8 cellular contexts compared by ENCODE assay signal in the genomic region with DNA sequence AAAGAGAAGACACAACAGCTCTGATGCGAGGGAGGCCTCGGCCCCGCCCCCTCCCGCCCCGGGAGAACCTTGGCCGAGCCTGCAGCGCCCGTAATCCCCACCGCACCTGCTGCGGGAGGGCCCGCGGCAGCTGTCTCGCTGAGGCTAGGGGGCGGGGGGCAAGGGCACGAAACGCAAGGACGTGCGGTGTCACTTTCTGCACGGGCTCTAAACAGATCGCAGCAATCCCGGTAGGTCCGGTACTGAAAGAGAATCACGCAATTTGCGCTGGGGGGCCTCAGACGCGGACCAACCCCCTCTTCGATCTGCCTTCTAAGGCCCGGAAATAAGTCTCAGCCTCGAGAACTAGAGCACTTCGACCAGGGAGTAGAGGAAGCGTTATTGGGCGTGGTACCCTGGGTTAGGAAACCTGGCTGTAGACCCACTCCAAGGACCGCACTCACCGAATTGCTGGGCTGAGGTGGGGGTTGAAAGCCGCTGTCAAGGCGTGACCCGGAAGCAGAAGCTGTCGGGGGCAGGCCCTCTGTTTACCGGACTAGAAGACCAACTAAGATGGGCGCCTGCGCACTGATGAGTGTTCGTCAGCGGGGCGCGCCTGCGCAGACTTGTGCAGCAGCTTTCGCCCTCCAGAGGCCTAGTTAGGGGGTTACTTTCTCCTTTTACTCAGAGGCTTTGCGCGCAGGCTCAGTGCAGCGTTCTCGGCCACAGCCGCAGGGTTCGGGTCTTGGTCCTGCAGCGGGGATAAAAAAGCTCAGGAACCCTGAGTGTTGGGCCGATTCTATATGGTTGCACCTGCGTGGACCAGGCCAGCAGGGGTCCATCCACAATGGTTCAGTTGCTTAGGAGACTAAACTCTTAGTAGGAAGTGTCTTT.
DNase-seq lines count a peak whose midpoint lies in the region; ATAC-seq lines count a peak whose summit lies in the region.

A gene with protein sequence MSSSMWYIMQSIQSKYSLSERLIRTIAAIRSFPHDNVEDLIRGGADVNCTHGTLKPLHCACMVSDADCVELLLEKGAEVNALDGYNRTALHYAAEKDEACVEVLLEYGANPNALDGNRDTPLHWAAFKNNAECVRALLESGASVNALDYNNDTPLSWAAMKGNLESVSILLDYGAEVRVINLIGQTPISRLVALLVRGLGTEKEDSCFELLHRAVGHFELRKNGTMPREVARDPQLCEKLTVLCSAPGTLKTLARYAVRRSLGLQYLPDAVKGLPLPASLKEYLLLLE (minus strand): TSS at position 500 of the 873 bp plus-strand sequence. CDS start 4,019 bp downstream, outside the sequence.

- DNase-seq in CD1c-positive myeloid dendritic cell (ENCODE audit: extremely low spot score) (peak; percentile 100), NCI-H748 (lab: John Stamatoyannopoulos, UW; ENCODE audit: unreplicated experiment) (peak; percentile 98), dedifferentiated amniotic fluid mesenchymal stem cell (ENCODE audit: extremely low spot score) (peak; percentile 98), left kidney (ENCODE audit: low read depth, low spot score) (peak; percentile 99)
- DNase-seq in activated CD4-positive, alpha-beta T cell treated with anti-CD3 and anti-CD28 coated beads, Interleukin-2, amount 50 U/mL, for 1 hour: peak; percentile 99
- peak; percentile 99 for DNase-seq in stimulated activated CD4-positive, alpha-beta T cell treated with anti-CD3 and anti-CD28 coated beads, Interleukin-2, amount 100 ng/mL, for 24 hours

- ATAC-seq in GM19372 (IDR thresholded peaks at IDR 0.05; ENCODE audit: low read depth, unreplicated experiment): peak; percentile 91
- peak; percentile 87 for ATAC-seq in HG03558 (IDR thresholded peaks at IDR 0.05; ENCODE audit: extremely low read depth, unreplicated experiment)

Comparison
In these comparisons a context has a peak if more than half of its experiments do, and no peak if none do; other contexts are left out.
1. Peak in every context shown above with its lines: DNase-seq and ATAC-seq.